Comparison of ENCODE assay signal across 12 cellular contexts in genomic region chr19:35484637-35485036, GRCh38. TPM values are rescaled to one million over a fixed set of nuclear protein-coding genes. Genes with fewer than 3 reads are reported as not detected.
DNase-seq lines count a peak whose midpoint lies in the region; ATAC-seq and TF ChIP-seq lines count a peak whose summit lies in the region.
"Had no signal": no experiment of that assay in that cellular context is flagged by ENCODE, and none has a peak within 500 bp of the region (broad histone marks: within the 10 kb centered on the region; RNA-seq: fewer than 3 reads in every experiment).

No MANE protein-coding gene starts in this region.

- H3K36me3 ChIP-seq in A673 (ENCODE audit: insufficient read depth, low read length, poor library complexity, severe bottlenecking) = no peaks in the 10 kb centered on the region

- H3K4me3 ChIP-seq in A673 (ENCODE audit: low read depth, low read length, poor library complexity, severe bottlenecking) = no peak overlapping the region

- ATAC-seq in GM18519 (IDR thresholded peaks at IDR 0.05; ENCODE audit: low FRiP score, unreplicated experiment) = peak; percentile 62
- peak; percentile 77 for ATAC-seq in GM21723 (IDR thresholded peaks at IDR 0.05; ENCODE audit: unreplicated experiment)
- ATAC-seq in HG03571 (IDR thresholded peaks at IDR 0.05; ENCODE audit: unreplicated experiment) = peak; percentile 79
- ATAC-seq in HG03280 (IDR thresholded peaks at IDR 0.05; ENCODE audit: unreplicated experiment) = no peak

- CTCF ChIA-PET in GM10248 (lab: Yijun Ruan, JAX) (interaction anchor here (1.7 to 6.3 kb wide), 2 partner anchors 12 to 16 kb away, joined by 9 to 63 read pairs; no protein-coding TSS in a partner anchor), A673 (lab: Charles Lee) (no interaction called here)

- DNase-seq in GM10248 (ENCODE audit: extremely low spot score) (peak; percentile 81), A673 (ENCODE audit: low spot score) (no peak), T-helper 9 cell (no peak), NCI-H748 (lab: John Stamatoyannopoulos, UW; ENCODE audit: unreplicated experiment) (no peak)
- DNase-seq: GOT3, NCI-H1048, NCI-H82, small intestine had no signal

- BruUV-seq in A673 (replicated peaks; lab: Mats Ljungman, UMichigan) = no TSS peak

- H3K27ac ChIP-seq in A673 (ENCODE audit: low read depth, low read length, poor library complexity, severe bottlenecking) = no peak overlapping the region

- peaks cover 31% of the 10 kb centered on the region for H3K27me3 ChIP-seq in A673 (replicated peaks; ENCODE audit: insufficient read depth, low read depth, low read length, poor library complexity)

- H3K9me3 ChIP-seq in A673 (ENCODE audit: low read depth, low read length, poor library complexity, severe bottlenecking) = no peaks in the 10 kb centered on the region

- POLR2A ChIA-PET in GM10248 (lab: Yijun Ruan, JAX) = interaction anchor here (0.6 kb wide), 1 partner anchor 23 kb away, joined by 3 read pairs; no protein-coding TSS in a partner anchor
- POLR2A ChIA-PET in A673 (lab: Charles Lee; ENCODE audit: low non-redundant PET) = no interaction called here

- intact Hi-C loops in A673 (cut with micrococcal nuclease; ENCODE audit: unreplicated experiment) = no loop called here

- H3K4me1 ChIP-seq in A673 (ENCODE audit: insufficient read depth, low read length, poor library complexity, severe bottlenecking) = no peaks in the 10 kb centered on the region

- TF ChIP-seq CTCF in GM10248 (IDR thresholded peaks at IDR 0.05; ENCODE audit: control extremely low read depth, extremely low read depth, low read depth, missing control alignments) (no peak), A673 (conservative IDR thresholded peaks at IDR 0.05; ENCODE audit: low read depth, low read length) (no peak)

RNA-seq across cellular contexts. Expression of gene KRTDAP, which starts 5.6 kb away (rescaled TPM):
- not detected in 2 replicates for total RNA-seq in A673 (2021)

RNA-seq across cellular contexts. Expression of gene DMKN, which starts 28.8 kb away (rescaled TPM):
- not detected in 2 replicates for total RNA-seq in A673 (2021)

RNA-seq across cellular contexts. Expression of gene FFAR2, which starts 36.6 kb away (rescaled TPM):
- not detected in 2 replicates for total RNA-seq in A673 (2021)

RNA-seq across cellular contexts. Expression of gene SBSN, which starts 43.5 kb away (rescaled TPM):
- not detected in 2 replicates for total RNA-seq in A673 (2021)

RNA-seq across cellular contexts. Expression of gene GAPDHS, which starts 48.6 kb away (rescaled TPM):
- total RNA-seq in A673 (2021) = not detected in 2 replicates
